In the genomic region with DNA sequence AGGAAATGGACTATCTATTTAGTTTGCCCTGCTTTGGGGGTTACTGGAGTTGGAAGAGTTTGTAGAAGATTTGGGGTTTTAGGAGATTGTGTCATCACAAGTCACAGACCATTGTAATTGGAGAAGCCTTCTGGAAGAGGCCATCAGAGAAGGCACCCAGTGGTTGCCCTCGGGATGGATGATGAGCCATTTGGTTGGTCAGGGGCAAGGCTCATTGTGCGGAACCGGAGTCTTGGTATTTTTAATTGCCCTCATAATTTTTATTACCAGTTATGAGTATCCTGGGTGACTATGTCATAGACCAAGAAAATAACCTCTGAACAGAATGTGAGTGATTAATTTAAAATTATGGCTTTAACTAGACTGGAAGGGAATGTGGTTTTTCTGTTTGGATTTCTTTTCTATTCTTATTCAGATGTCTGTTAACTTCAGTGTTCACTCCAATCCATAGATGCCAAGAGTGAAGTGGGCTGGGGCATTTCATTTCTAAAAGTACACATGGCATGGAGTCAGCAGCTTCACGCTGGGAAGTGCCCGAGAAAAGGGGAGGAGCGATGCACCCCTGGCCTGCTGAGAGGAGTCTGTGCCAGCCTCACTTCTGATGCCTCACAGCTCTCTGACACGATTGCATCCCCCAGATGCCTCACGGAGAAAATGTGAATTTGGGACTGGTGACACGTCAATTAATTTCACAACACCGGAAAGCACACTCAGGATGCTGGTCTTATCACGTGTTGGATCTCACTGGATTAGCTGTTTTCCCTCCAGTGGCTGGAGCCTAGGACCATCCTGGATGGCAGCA, we compare ENCODE assay signal across 13 cellular contexts.
DNase-seq lines count a peak whose midpoint lies in the region; ATAC-seq, FAIRE-seq and TF ChIP-seq lines count a peak whose summit lies in the region.
"Had no signal": no experiment of that assay in that cellular context is flagged by ENCODE, and none has a peak within 500 bp of the region (broad histone marks: within the 10 kb centered on the region; RNA-seq: fewer than 3 reads in every experiment).

No MANE protein-coding gene starts in this region.

- peaks cover 48% of the 10 kb centered on the region for H3K4me1 Mint-ChIP-seq in MCF 10A (ENCODE audit: insufficient read depth, unreplicated experiment)

- H3K4me3 Mint-ChIP-seq in MCF 10A (ENCODE audit: unreplicated experiment): no peak overlapping the region

- 90% methylated on average over 11 of the region's 11 CpGs for WGBS in mammary epithelial cell (ENCODE audit: low coverage, missing lambda C conversion rate)

- dilution Hi-C loops in mammary epithelial cell (cut with HindIII; ENCODE audit: low sequenced_read_pairs): no loop called here

- ATAC-seq in SK-N-SH treated with all-trans-retinoic acid at 6 μM for 48 hours (peak; percentile 48), left cardiac atrium (peak; percentile 90 to 91)
- ATAC-seq: K562; stimulated activated naive CD8-positive, alpha-beta T cell treated with anti-CD3 and anti-CD28 coated beads, Interleukin-15, Interleukin-2, amounts not matched to agents 100 U/mL and 50 U/mL, for 24 hours had no signal

- no peaks in the 10 kb centered on the region for H3K36me3 Mint-ChIP-seq in MCF 10A (ENCODE audit: insufficient read depth, unreplicated experiment)

- TF ChIP-seq CTCF in MCF 10A (IDR thresholded peaks at IDR 0.05; ENCODE audit: unreplicated experiment) (no peak), mammary epithelial cell (conservative IDR thresholded peaks at IDR 0.05 in 1 of 2, IDR thresholded peaks at IDR 0.05 in 1 of 2; ENCODE audit: extremely low read depth in 1 of 2, insufficient read depth in 1 of 2, low read depth in 1 of 2, low read length in 2 of 2) (no peak)

- POLR2A ChIA-PET in MCF 10A (lab: Yijun Ruan, JAX): no interaction called here

- H3K79me2 ChIP-seq in mammary epithelial cell (ENCODE audit: insufficient read depth, low read length): no peaks in the 10 kb centered on the region

- BruUV-seq in MCF 10A (replicated peaks; lab: Mats Ljungman, UMichigan) (no TSS peak), mammary epithelial cell (replicated peaks; lab: Mats Ljungman, UMichigan) (no TSS peak)

- DNase-seq in MCF 10A (ENCODE audit: unreplicated experiment) (peak; percentile 85), mammary epithelial cell (no peak), left cardiac atrium (peak; percentile 42), urothelium cell line (ENCODE audit: low spot score) (peak; percentile 60), H7 (no peak), DMS153 (lab: John Stamatoyannopoulos, UW) (no peak)
- no peak for DNase-seq in stimulated activated CD4-positive, alpha-beta T cell treated with anti-CD3 and anti-CD28 coated beads, Interleukin-2, amount 100 ng/mL, for 48 hours
- DNase-seq: 8988T; body of pancreas; NCI-H2081; stimulated activated naive CD8-positive, alpha-beta T cell treated with anti-CD3 and anti-CD28 coated beads, Interleukin-15, Interleukin-2, amounts not matched to agents 100 U/mL and 50 U/mL, for 24 hours had no signal

- H3K9me3 Mint-ChIP-seq in MCF 10A (ENCODE audit: unreplicated experiment): no peaks in the 10 kb centered on the region

- H3K4me1 ChIP-seq in mammary epithelial cell (ENCODE audit: insufficient read depth, low read length): peaks cover 7% of the 10 kb centered on the region

- H3K27ac Mint-ChIP-seq in MCF 10A (ENCODE audit: low read depth, unreplicated experiment): peak overlapping the region; percentile 31

- H3K9me3 ChIP-seq in mammary epithelial cell (replicated peaks; ENCODE audit: insufficient read depth, low read length): no peaks in the 10 kb centered on the region
- H3K9me3 ChIP-seq: body of pancreas had no signal

- CTCF ChIA-PET in MCF 10A (lab: Yijun Ruan, JAX): no interaction called here
- CTCF ChIA-PET in mammary epithelial cell (lab: Charles Lee; ENCODE audit: low non-redundant PET): no interaction called here

- no peaks in the 10 kb centered on the region for H3K27me3 Mint-ChIP-seq in MCF 10A (ENCODE audit: insufficient read depth, unreplicated experiment)

- no peak overlapping the region for H3K4me2 ChIP-seq in mammary epithelial cell (ENCODE audit: insufficient read depth, low read depth, low read length)

- H3K27me3 ChIP-seq in mammary epithelial cell (ENCODE audit: insufficient read depth, low read length) (no peaks in the 10 kb centered on the region), H7 (ENCODE audit: control insufficient read depth, insufficient read depth, low read length) (no peaks in the 10 kb centered on the region)
- H3K27me3 ChIP-seq: body of pancreas had no signal

- H3K27ac ChIP-seq in mammary epithelial cell (ENCODE audit: insufficient read depth, low read depth, low read length): no peak overlapping the region

- FAIRE-seq in urothelium cell line (lab: Jason Lieb, UNC): peak; percentile 91
- FAIRE-seq: K562 had no signal

- H2AFZ ChIP-seq in mammary epithelial cell (ENCODE audit: low read depth, low read length): no peak overlapping the region

- H3K9ac ChIP-seq in mammary epithelial cell (ENCODE audit: insufficient read depth, low read length): no peak overlapping the region

- no peaks in the 10 kb centered on the region for H3K36me3 ChIP-seq in mammary epithelial cell (ENCODE audit: insufficient read depth, low read length)
- no peaks in the 10 kb centered on the region for H3K36me3 ChIP-seq in H7 (replicated peaks; ENCODE audit: control insufficient read depth, insufficient read depth, low read length)

- intact Hi-C loops in MCF 10A (cut with micrococcal nuclease) (no loop called here), mammary epithelial cell (cut with micrococcal nuclease) (no loop called here), left cardiac atrium (cut with DNase I) (no loop called here)

- no peaks in the 10 kb centered on the region for H4K20me1 ChIP-seq in mammary epithelial cell (ENCODE audit: insufficient read depth, low read length)

- in situ Hi-C loops in mammary epithelial cell (cut with MboI; ENCODE audit: low sequenced_read_pairs in 2 of 2): loop anchor here in 1 of 2 donors (25.0 kb wide), 1 partner anchor 191 kb away; no protein-coding TSS in a partner anchor

- H3K4me3 ChIP-seq in mammary epithelial cell (replicated peaks in 1 of 3; ENCODE audit: insufficient read depth in 1 of 3, low read depth in 2 of 3, low read length in 3 of 3) (no peak overlapping the region), H7 (ENCODE audit: insufficient read depth, low read depth, low read length) (no peak overlapping the region)
- H3K4me3 ChIP-seq: body of pancreas, K562 had no signal

TF ChIP-seq in SK-N-SH treated with all-trans-retinoic acid at 6 μM for 48 hours, 23 proteins besides CTCF, POLR2A, EP300 and RAD21:
- TF ChIP-seq OSR1 (CRISPR knock-in tag; IDR thresholded peaks at IDR 0.05) (no peak), CSDC2 (CRISPR knock-in tag; IDR thresholded peaks at IDR 0.05) (0 out of 2 replicates have a peak, but pooled peaks have one; percentile 30), CSRNP3 (CRISPR knock-in tag; IDR thresholded peaks at IDR 0.05) (no peak), GLIS3 (CRISPR knock-in tag; IDR thresholded peaks at IDR 0.05) (no peak), ARNTL (CRISPR knock-in tag; IDR thresholded peaks at IDR 0.05; ENCODE audit: borderline replicate concordance, low read depth) (no peak), TOX (CRISPR knock-in tag; IDR thresholded peaks at IDR 0.05; ENCODE audit: borderline replicate concordance) (no peak), ISL1 (CRISPR knock-in tag; IDR thresholded peaks at IDR 0.05) (no peak; the same call in 1 of the 2 replicates), ZNF70 (CRISPR knock-in tag; IDR thresholded peaks at IDR 0.05) (no peak)

Comparison
In these comparisons a context has a peak if more than half of its experiments do, and no peak if none do; other contexts are left out.
1. DNase-seq: peak in MCF 10A (single experiment), left cardiac atrium (single experiment) and urothelium cell line (single experiment); none in mammary epithelial cell (single experiment), H7 (single experiment), DMS153 (single experiment) and stimulated activated CD4-positive, alpha-beta T cell treated with anti-CD3 and anti-CD28 coated beads, Interleukin-2, amount 100 ng/mL, for 48 hours (0 of 2).